ENCODE assay signal across 14 cellular contexts in the genomic region with DNA sequence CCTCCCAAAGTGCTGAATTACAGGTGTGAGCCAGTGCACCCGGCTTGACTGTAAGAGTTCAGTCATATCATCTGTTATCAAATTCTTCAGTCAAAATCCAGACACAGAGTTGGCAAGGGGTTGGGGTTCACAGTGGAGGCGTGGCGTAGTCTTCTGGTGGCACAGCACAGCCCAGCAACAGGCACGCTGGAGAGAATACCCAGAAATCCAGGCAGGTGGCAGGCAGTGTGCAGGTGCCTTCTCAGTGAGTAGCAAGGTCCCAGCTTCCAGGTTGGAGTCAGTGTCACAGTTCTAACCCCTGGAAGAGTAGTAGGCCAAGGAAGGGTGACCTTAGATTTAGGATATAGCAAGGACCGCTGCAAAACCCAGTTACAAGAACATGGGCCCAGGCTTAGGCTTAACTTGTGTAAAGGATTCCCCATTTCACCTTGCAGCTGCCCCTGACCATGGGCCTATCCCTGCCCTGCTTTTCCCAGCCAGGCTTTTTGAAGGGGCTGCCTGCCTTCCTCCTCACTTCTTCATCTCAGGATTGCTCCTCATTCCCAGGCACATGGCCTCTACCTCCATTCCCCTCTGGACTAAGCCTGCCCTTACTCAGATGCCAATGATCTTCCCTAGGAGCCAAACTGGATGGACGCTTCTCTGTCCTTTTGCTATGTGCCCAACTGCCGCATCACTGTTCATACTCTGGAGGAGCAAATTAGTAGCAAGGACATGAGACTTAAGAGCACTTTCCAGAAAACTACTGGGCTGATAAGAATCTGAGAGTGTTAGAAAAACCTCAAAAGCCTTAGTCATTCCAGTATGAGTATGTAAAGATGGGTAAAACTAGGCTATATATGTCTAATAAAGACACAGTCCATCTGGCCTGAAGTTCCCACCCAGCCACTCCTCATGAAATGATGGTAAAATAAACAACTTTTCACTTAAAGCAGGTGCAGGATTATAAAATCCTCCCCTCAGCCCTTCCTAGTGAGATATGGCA. TPM values are rescaled to one million over a fixed set of nuclear protein-coding genes. Genes with fewer than 3 reads are reported as not detected.
DNase-seq lines count a peak whose midpoint lies in the region; ATAC-seq, FAIRE-seq and TF ChIP-seq lines count a peak whose summit lies in the region.
"Had no signal": no experiment of that assay in that cellular context is flagged by ENCODE, and none has a peak within 500 bp of the region (broad histone marks: within the 10 kb centered on the region; RNA-seq: fewer than 3 reads in every experiment).

No MANE protein-coding gene starts in this region.

- no peaks in the 10 kb centered on the region for H3K9me3 Mint-ChIP-seq in activated naive CD4-positive, alpha-beta T cell treated with anti-CD3 and anti-CD28 coated beads, Interleukin-2, amount 50 U/mL, for 72 hours
- no peaks in the 10 kb centered on the region for H3K9me3 Mint-ChIP-seq in activated naive CD4-positive, alpha-beta T cell treated with anti-CD3 and anti-CD28 coated beads, Interleukin-2, amount 10 ng/mL, durations not matched to agents 7 days and 5 days
- no peaks in the 10 kb centered on the region for H3K9me3 Mint-ChIP-seq in astrocyte (ENCODE audit: unreplicated experiment)

- no peak overlapping the region for H3K4me2 ChIP-seq in astrocyte (ENCODE audit: low read length)

- DNase-seq in activated naive CD4-positive, alpha-beta T cell treated with anti-CD3 and anti-CD28 coated beads, Interleukin-2, amount 50 U/mL, for 72 hours (ENCODE audit: low spot score in 2 of 2) = no peak
- DNase-seq in activated naive CD4-positive, alpha-beta T cell treated with anti-CD3 and anti-CD28 coated beads, Interleukin-2, amount 10 ng/mL, durations not matched to agents 7 days and 5 days = no peak
- DNase-seq in astrocyte (ENCODE audit: low read depth) (peak; percentile 29), foreskin melanocyte (no peak)
- no peak for DNase-seq in stimulated activated naive CD8-positive, alpha-beta T cell treated with anti-CD3 and anti-CD28 coated beads, Interleukin-15, Interleukin-2, amounts not matched to agents 100 U/mL and 50 U/mL, for 24 hours
- DNase-seq: AML-193; aorta; effector CD4-positive, alpha-beta T cell; lower lobe of right lung; NCI-H2171 treated with DMSO at 0.1 percent for 48 hours; T-helper 17 cell had no signal

- no peaks in the 10 kb centered on the region for H3K27me3 Mint-ChIP-seq in activated naive CD4-positive, alpha-beta T cell treated with anti-CD3 and anti-CD28 coated beads, Interleukin-2, amount 10 ng/mL, durations not matched to agents 7 days and 5 days
- no peaks in the 10 kb centered on the region for H3K27me3 Mint-ChIP-seq in astrocyte (ENCODE audit: low read depth, unreplicated experiment)
- H3K27me3 Mint-ChIP-seq: T-helper 17 cell had no signal

- H4K20me1 ChIP-seq in astrocyte (ENCODE audit: insufficient read depth, low read length) = no peaks in the 10 kb centered on the region

- H3K9ac ChIP-seq in astrocyte (ENCODE audit: low read length) = no peak overlapping the region

- no peak for TF ChIP-seq CTCF in astrocyte (IDR thresholded peaks at IDR 0.05; ENCODE audit: insufficient read depth, low read depth, low read length)

- H3K36me3 Mint-ChIP-seq in activated naive CD4-positive, alpha-beta T cell treated with anti-CD3 and anti-CD28 coated beads, Interleukin-2, amount 50 U/mL, for 72 hours = peaks cover 6% of the 10 kb centered on the region in 2 donors
- peaks cover 18% of the 10 kb centered on the region for H3K36me3 Mint-ChIP-seq in activated naive CD4-positive, alpha-beta T cell treated with anti-CD3 and anti-CD28 coated beads, Interleukin-2, amount 10 ng/mL, durations not matched to agents 7 days and 5 days
- H3K36me3 Mint-ChIP-seq in astrocyte (ENCODE audit: low read depth, unreplicated experiment) = peaks cover 6% of the 10 kb centered on the region

- H3K36me3 ChIP-seq in astrocyte (ENCODE audit: insufficient read depth, low read length) = no peaks in the 10 kb centered on the region

- H3K4me1 ChIP-seq in astrocyte (ENCODE audit: insufficient read depth, low read length) = no peaks in the 10 kb centered on the region

- H2AFZ ChIP-seq in astrocyte (ENCODE audit: low read depth, low read length) = no peak overlapping the region

- no peaks in the 10 kb centered on the region for H3K9me3 ChIP-seq in astrocyte (ENCODE audit: insufficient read depth, low read depth, low read length)
- H3K9me3 ChIP-seq: lower lobe of right lung had no signal

- CTCF ChIA-PET in activated naive CD4-positive, alpha-beta T cell treated with anti-CD3 and anti-CD28 coated beads, Interleukin-2, amount 10 ng/mL, durations not matched to agents 7 days and 5 days (lab: Charles Lee) = interaction anchor here (1.3 kb wide), 1 partner anchor 211 kb away, joined by 3 read pairs; no protein-coding TSS in a partner anchor

- H3K27ac ChIP-seq in astrocyte (ENCODE audit: low read depth, low read length) = no peak overlapping the region
- H3K27ac ChIP-seq: lower lobe of right lung had no signal

- peaks cover 3% of the 10 kb centered on the region for H3K4me1 Mint-ChIP-seq in activated naive CD4-positive, alpha-beta T cell treated with anti-CD3 and anti-CD28 coated beads, Interleukin-2, amount 10 ng/mL, durations not matched to agents 7 days and 5 days
- peaks cover 2% of the 10 kb centered on the region for H3K4me1 Mint-ChIP-seq in astrocyte (ENCODE audit: low read depth, unreplicated experiment)

- no peaks in the 10 kb centered on the region for H3K27me3 ChIP-seq in astrocyte (ENCODE audit: insufficient read depth, low read length)

- no peaks in the 10 kb centered on the region for H3K79me2 ChIP-seq in astrocyte (ENCODE audit: insufficient read depth, low read length)

- no peak overlapping the region for H3K4me3 ChIP-seq in astrocyte (ENCODE audit: insufficient read depth, low read depth, low read length)
- H3K4me3 ChIP-seq: lower lobe of right lung had no signal

- FAIRE-seq in astrocyte (lab: Jason Lieb, UNC) = no peak

- H3K4me3 Mint-ChIP-seq in activated naive CD4-positive, alpha-beta T cell treated with anti-CD3 and anti-CD28 coated beads, Interleukin-2, amount 10 ng/mL, durations not matched to agents 7 days and 5 days = no peak overlapping the region
- H3K4me3 Mint-ChIP-seq in astrocyte (ENCODE audit: unreplicated experiment) = no peak overlapping the region
- H3K4me3 Mint-ChIP-seq: T-helper 17 cell had no signal

- ATAC-seq in activated naive CD4-positive, alpha-beta T cell treated with anti-CD3 and anti-CD28 coated beads, Interleukin-2, amount 50 U/mL, for 72 hours = peak; percentile 59 to 64
- ATAC-seq in HG02610 (IDR thresholded peaks at IDR 0.05; ENCODE audit: unreplicated experiment) = peak; percentile 81
- peak; percentile 43 for ATAC-seq in stimulated activated naive CD8-positive, alpha-beta T cell treated with anti-CD3 and anti-CD28 coated beads, Interleukin-15, Interleukin-2, amounts not matched to agents 100 U/mL and 50 U/mL, for 24 hours
- ATAC-seq in GM21526 (IDR thresholded peaks at IDR 0.05; ENCODE audit: low FRiP score, unreplicated experiment) = no peak
- ATAC-seq in HG03439 (IDR thresholded peaks at IDR 0.05; ENCODE audit: unreplicated experiment) = no peak
- ATAC-seq: T-helper 17 cell had no signal

- peak overlapping the region; percentile 53 to 95 for H3K27ac Mint-ChIP-seq in activated naive CD4-positive, alpha-beta T cell treated with anti-CD3 and anti-CD28 coated beads, Interleukin-2, amount 50 U/mL, for 72 hours
- H3K27ac Mint-ChIP-seq in activated naive CD4-positive, alpha-beta T cell treated with anti-CD3 and anti-CD28 coated beads, Interleukin-2, amount 10 ng/mL, durations not matched to agents 7 days and 5 days = no peak overlapping the region
- H3K27ac Mint-ChIP-seq in astrocyte (ENCODE audit: unreplicated experiment) = no peak overlapping the region

RNA-seq across cellular contexts. Expression of gene SHLD1, which starts 30.3 kb away (rescaled TPM):
- 10 to 100 TPM; 11.2 to 14.9 TPM for total RNA-seq in activated naive CD4-positive, alpha-beta T cell treated with anti-CD3 and anti-CD28 coated beads, Interleukin-2, amount 50 U/mL, for 72 hours
- total RNA-seq in astrocyte = 2.9 and 3.5 TPM in 2 replicates

Comparison
In these comparisons a context has a peak if more than half of its experiments do, and no peak if none do; other contexts are left out.
1. H3K27ac Mint-ChIP-seq: peak in activated naive CD4-positive, alpha-beta T cell treated with anti-CD3 and anti-CD28 coated beads, Interleukin-2, amount 50 U/mL, for 72 hours (2 of 2); none in activated naive CD4-positive, alpha-beta T cell treated with anti-CD3 and anti-CD28 coated beads, Interleukin-2, amount 10 ng/mL, durations not matched to agents 7 days and 5 days (single experiment) and astrocyte (single experiment).
2. ATAC-seq: peak in activated naive CD4-positive, alpha-beta T cell treated with anti-CD3 and anti-CD28 coated beads, Interleukin-2, amount 50 U/mL, for 72 hours (2 of 2), HG02610 (single experiment) and stimulated activated naive CD8-positive, alpha-beta T cell treated with anti-CD3 and anti-CD28 coated beads, Interleukin-15, Interleukin-2, amounts not matched to agents 100 U/mL and 50 U/mL, for 24 hours (single experiment); none in GM21526 (single experiment) and HG03439 (single experiment).